ENCODE assay signal across 16 cellular contexts in the genomic region with DNA sequence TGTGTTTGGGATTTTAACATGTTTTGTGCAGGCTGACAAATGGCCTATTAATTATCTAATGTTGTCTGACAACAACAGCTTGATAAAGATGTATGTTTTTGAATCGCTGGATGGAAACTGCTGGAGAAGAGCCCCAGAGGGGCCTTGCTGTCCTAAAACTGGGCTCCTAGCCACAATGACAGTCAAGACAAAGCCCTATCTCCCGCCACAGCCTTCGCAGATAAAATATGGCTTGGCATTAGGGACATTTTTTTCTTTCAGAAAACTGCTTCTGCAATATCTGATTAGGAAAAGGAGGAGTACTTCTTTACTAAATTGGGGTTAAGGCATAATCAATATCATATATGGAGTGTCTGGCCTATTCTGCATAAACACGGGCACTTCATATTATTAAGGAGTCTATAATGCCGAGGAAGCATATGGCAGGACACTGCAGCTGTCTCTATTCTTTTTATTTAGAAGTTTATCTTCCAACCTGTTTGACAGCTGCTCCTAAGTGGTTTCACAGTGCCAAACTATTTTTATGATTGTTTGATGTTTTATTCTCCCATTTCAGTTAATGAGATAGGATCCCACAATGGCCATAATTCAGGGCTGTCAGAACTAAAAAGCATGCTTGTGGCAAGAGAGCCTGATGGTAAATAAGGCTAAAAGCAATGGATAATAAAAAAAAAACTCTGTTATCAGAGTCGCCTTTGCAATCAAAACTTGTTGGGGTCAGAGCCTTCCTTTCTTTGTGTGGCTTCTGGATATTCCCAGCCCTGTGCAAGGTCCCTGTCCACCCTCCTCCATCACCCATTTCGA.
A peak's percentile ranks its signal among the peaks of the same experiment; 100 is the strongest.
DNase-seq lines count a peak whose midpoint lies in the region; ATAC-seq, FAIRE-seq and TF ChIP-seq lines count a peak whose summit lies in the region.
"Had no signal": no experiment of that assay in that cellular context is flagged by ENCODE, and none has a peak within 500 bp of the region (broad histone marks: within the 10 kb centered on the region; RNA-seq: fewer than 3 reads in every experiment).

No MANE protein-coding gene starts in this region.

- no peaks in the 10 kb centered on the region for H3K27me3 ChIP-seq in endothelial cell of umbilical vein (ENCODE audit: control insufficient read depth in 2 of 2, insufficient read depth in 2 of 2, low read length in 2 of 2)
- H3K27me3 ChIP-seq in testis, result no peaks in the 10 kb centered on the region

- H3K27me3 Mint-ChIP-seq in stimulated activated naive CD8-positive, alpha-beta T cell treated with anti-CD3 and anti-CD28 coated beads, Interleukin-15, amount 100 ng/mL, for 72 hours, result no peaks in the 10 kb centered on the region

- H3K9me3 ChIP-seq in endothelial cell of umbilical vein (replicated peaks; ENCODE audit: control insufficient read depth, insufficient read depth, low read length), result no peaks in the 10 kb centered on the region
- H3K9me3 ChIP-seq in testis, result no peaks in the 10 kb centered on the region
- H3K9me3 ChIP-seq: SJSA1 had no signal

- no peak for TF ChIP-seq POLR2A in endothelial cell of umbilical vein (IDR thresholded peaks at IDR 0.05; ENCODE audit: low read depth, low read length)
- TF ChIP-seq POLR2A in testis (IDR thresholded peaks at IDR 0.05), result no peak

- H3K27ac Mint-ChIP-seq in stimulated activated naive CD8-positive, alpha-beta T cell treated with anti-CD3 and anti-CD28 coated beads, Interleukin-15, amount 100 ng/mL, for 72 hours, result no peak overlapping the region
- H3K27ac Mint-ChIP-seq: activated B cell treated with CpG ODN at 0.5 μM for 24 hours had no signal

- POLR2A ChIA-PET in endothelial cell of umbilical vein (lab: Charles Lee), result interaction anchor here (0.7 kb wide), 2 partner anchors 20 to 34 kb away, joined by 3 read pairs; no protein-coding TSS in a partner anchor

- no peak for FAIRE-seq in endothelial cell of umbilical vein (lab: Jason Lieb, UNC)
- FAIRE-seq: urothelium cell line had no signal

- DNase-seq in COR-L47 (lab: John Stamatoyannopoulos, UW) (peak; percentile 72), NCI-H1105 (lab: John Stamatoyannopoulos, UW) (peak; percentile 97), NCI-H524 (lab: John Stamatoyannopoulos, UW) (peak; percentile 74 to 94), endothelial cell of umbilical vein (ENCODE audit: low read depth, low spot score) (no peak), testis (no peak), SHP77 (lab: John Stamatoyannopoulos, UW) (no peak)
- no peak for DNase-seq in stimulated activated naive CD8-positive, alpha-beta T cell treated with anti-CD3 and anti-CD28 coated beads, Interleukin-15, amount 100 ng/mL, for 72 hours
- DNase-seq: activated B cell treated with CpG ODN at 0.5 μM for 24 hours; activated CD8-positive, alpha-beta memory T cell treated with anti-CD3 and anti-CD28 coated beads, Interleukin-2, amount 50 U/mL, for 48 hours; cerebellar nuclear complex; H7; islet precursor cell had no signal

- ATAC-seq in GM21619 (IDR thresholded peaks at IDR 0.05; ENCODE audit: unreplicated experiment), result no peak
- ATAC-seq in stimulated activated naive CD8-positive, alpha-beta T cell treated with anti-CD3 and anti-CD28 coated beads, Interleukin-15, amount 100 ng/mL, for 72 hours, result no peak

- peaks cover 24% of the 10 kb centered on the region for H3K4me1 ChIP-seq in endothelial cell of umbilical vein (ENCODE audit: control insufficient read depth, extremely low read depth, insufficient read depth, low read length)
- H3K4me1 ChIP-seq in testis, result no peaks in the 10 kb centered on the region
- H3K4me1 ChIP-seq: SJSA1 had no signal

- dilution Hi-C loops in endothelial cell of umbilical vein (cut with MboI; ENCODE audit: extremely low pct_ligation_motif_present, low sequenced_read_pairs), result no loop called here

- H3K79me2 ChIP-seq in endothelial cell of umbilical vein (ENCODE audit: control insufficient read depth, insufficient read depth, low read length), result peaks cover 2% of the 10 kb centered on the region

- no peak for TF ChIP-seq CTCF in endothelial cell of umbilical vein (IDR thresholded peaks at IDR 0.05; ENCODE audit: extremely low read depth in 1 of 2, insufficient read depth in 1 of 2, low read depth in 1 of 2, low read length in 2 of 2)
- TF ChIP-seq CTCF in testis (IDR thresholded peaks at IDR 0.05), result no peak

- CTCF ChIA-PET in endothelial cell of umbilical vein (lab: Charles Lee), result interaction anchor here (1.2 kb wide), 1 partner anchor 215 kb away, joined by 4 read pairs; no protein-coding TSS in a partner anchor

- no peaks in the 10 kb centered on the region for H4K20me1 ChIP-seq in endothelial cell of umbilical vein (replicated peaks; ENCODE audit: control insufficient read depth, extremely low read depth, insufficient read depth, low read length)

- intact Hi-C loops in endothelial cell of umbilical vein (cut with micrococcal nuclease) (loop anchor here (1.0 to 2.0 kb wide), 5 partner anchors 23 to 304 kb away; no protein-coding TSS in a partner anchor), testis (cut with DNase I; ENCODE audit: low total_unique reads) (no loop called here)

- no peaks in the 10 kb centered on the region for H3K4me1 Mint-ChIP-seq in stimulated activated naive CD8-positive, alpha-beta T cell treated with anti-CD3 and anti-CD28 coated beads, Interleukin-15, amount 100 ng/mL, for 72 hours
- H3K4me1 Mint-ChIP-seq: activated B cell treated with CpG ODN at 0.5 μM for 24 hours had no signal

- H3K4me3 ChIP-seq in endothelial cell of umbilical vein (replicated peaks in 1 of 3; ENCODE audit: insufficient read depth in 1 of 3, low read depth in 1 of 3, low read length in 3 of 3) (no peak overlapping the region), testis (no peak overlapping the region)
- H3K4me3 ChIP-seq: SJSA1 had no signal

- 57 to 65% methylated on average over 7 of the region's 7 CpGs for whole genome bisulfite sequencing in testis, 2 donors

- H3K4me2 ChIP-seq in endothelial cell of umbilical vein (ENCODE audit: insufficient read depth, low read length), result no peak overlapping the region
- H3K4me2 ChIP-seq: KMS-11 had no signal

- H3K9me1 ChIP-seq in endothelial cell of umbilical vein (replicated peaks; ENCODE audit: control insufficient read depth, extremely low read depth, insufficient read depth, low read length), result no peaks in the 10 kb centered on the region

- H3K27ac ChIP-seq in endothelial cell of umbilical vein (ENCODE audit: insufficient read depth, low read depth, low read length) (peak overlapping the region; percentile 59), testis (no peak overlapping the region)
- H3K27ac ChIP-seq: KMS-11, SJSA1 had no signal

- BruUV-seq in endothelial cell of umbilical vein (replicated peaks; lab: Mats Ljungman, UMichigan), result no TSS peak

- no peaks in the 10 kb centered on the region for H3K9me3 Mint-ChIP-seq in stimulated activated naive CD8-positive, alpha-beta T cell treated with anti-CD3 and anti-CD28 coated beads, Interleukin-15, amount 100 ng/mL, for 72 hours
- H3K9me3 Mint-ChIP-seq: activated B cell treated with CpG ODN at 0.5 μM for 24 hours had no signal

- H3K4me3 Mint-ChIP-seq in stimulated activated naive CD8-positive, alpha-beta T cell treated with anti-CD3 and anti-CD28 coated beads, Interleukin-15, amount 100 ng/mL, for 72 hours, result no peak overlapping the region
- H3K4me3 Mint-ChIP-seq: activated B cell treated with CpG ODN at 0.5 μM for 24 hours had no signal

- H3K9ac ChIP-seq in endothelial cell of umbilical vein (replicated peaks; ENCODE audit: extremely low read depth, insufficient read depth, low read length), result no peak overlapping the region
- H3K9ac ChIP-seq: KMS-11 had no signal

- no peak overlapping the region for H2AFZ ChIP-seq in endothelial cell of umbilical vein (ENCODE audit: low read depth, low read length)

- no peaks in the 10 kb centered on the region for H3K36me3 ChIP-seq in endothelial cell of umbilical vein (ENCODE audit: control insufficient read depth in 2 of 2, extremely low read depth in 1 of 2, insufficient read depth in 2 of 2, low read length in 2 of 2)
- no peaks in the 10 kb centered on the region for H3K36me3 ChIP-seq in testis (ENCODE audit: low read depth, missing control alignments)
- H3K36me3 ChIP-seq: SJSA1 had no signal

TF ChIP-seq in endothelial cell of umbilical vein, 7 proteins besides CTCF, POLR2A, EP300 and RAD21:
- TF ChIP-seq MAX (IDR thresholded peaks at IDR 0.05; ENCODE audit: insufficient read depth, insufficient read length) (no peak), JUN (IDR thresholded peaks at IDR 0.05; ENCODE audit: borderline replicate concordance, insufficient read depth, insufficient read length, low read depth) (no peak), EZH2 (IDR thresholded peaks at IDR 0.05; ENCODE audit: borderline replicate concordance, low read depth, low read length, severe bottlenecking) (no peak), GATA2 (IDR thresholded peaks at IDR 0.05; ENCODE audit: insufficient read depth, insufficient read length, low read depth, low read length) (no peak), MYC (IDR thresholded peaks at IDR 0.05; ENCODE audit: low read depth, low read length) (no peak), FOS (IDR thresholded peaks at IDR 0.05; ENCODE audit: borderline replicate concordance, insufficient read depth, low read length) (no peak), POLR2AphosphoS5 (IDR thresholded peaks at IDR 0.05; ENCODE audit: insufficient read depth, low read depth, low read length) (no peak)
TF ChIP-seq in endothelial cell of umbilical vein: peak in this region for 0.

Comparison
In these comparisons a context has a peak if more than half of its experiments do, and no peak if none do; other contexts are left out.
1. DNase-seq: peak in COR-L47 (single experiment), NCI-H1105 (single experiment) and NCI-H524 (2 of 2); none in endothelial cell of umbilical vein (single experiment), testis (single experiment), SHP77 (0 of 2) and stimulated activated naive CD8-positive, alpha-beta T cell treated with anti-CD3 and anti-CD28 coated beads, Interleukin-15, amount 100 ng/mL, for 72 hours (0 of 2).